ENCODE assay signal across 1 cellular context in the genomic region with DNA sequence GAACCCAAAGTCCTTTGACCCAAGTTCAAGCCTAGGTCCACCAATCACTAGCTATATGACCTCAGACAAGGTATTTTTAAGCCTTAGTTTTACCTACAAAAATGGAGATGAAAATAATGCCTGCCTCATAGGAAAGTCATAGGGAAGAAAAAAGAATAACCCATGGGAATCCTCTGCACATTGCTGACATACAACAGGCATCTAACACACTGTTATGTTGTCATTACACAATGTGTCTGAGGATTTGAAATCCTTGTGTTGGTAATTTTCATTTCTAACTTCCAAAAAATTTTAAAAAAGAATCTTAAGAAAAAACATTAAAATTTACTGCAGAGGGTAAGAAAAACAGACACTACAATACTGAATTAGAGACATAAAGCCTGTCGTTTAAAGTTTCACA.
TF ChIP-seq lines count a peak whose summit lies in the region.

No MANE protein-coding gene starts in this region.

TF ChIP-seq in HCT116, 20 proteins besides CTCF, POLR2A, EP300 and RAD21 (continued from another document):
- TF ChIP-seq, protein P1, sequence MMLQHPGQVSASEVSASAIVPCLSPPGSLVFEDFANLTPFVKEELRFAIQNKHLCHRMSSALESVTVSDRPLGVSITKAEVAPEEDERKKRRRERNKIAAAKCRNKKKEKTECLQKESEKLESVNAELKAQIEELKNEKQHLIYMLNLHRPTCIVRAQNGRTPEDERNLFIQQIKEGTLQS (IDR thresholded peaks at IDR 0.05) = no peak
- TF ChIP-seq EZH2phosphoT487 (IDR thresholded peaks at IDR 0.05; ENCODE audit: borderline replicate concordance) (no peak), CEBPB (IDR thresholded peaks at IDR 0.05; ENCODE audit: low read depth) (no peak), SRF (IDR thresholded peaks at IDR 0.05; ENCODE audit: low read depth) (no peak), CBX3 (IDR thresholded peaks at IDR 0.05; ENCODE audit: low read depth) (no peak), FOSL1 (IDR thresholded peaks at IDR 0.05; ENCODE audit: low read depth) (no peak), ZFX (IDR thresholded peaks at IDR 0.05) (no peak), JUND (IDR thresholded peaks at IDR 0.05) (no peak), POLR2AphosphoS5 (IDR thresholded peaks at IDR 0.05; ENCODE audit: low read depth, low read length) (no peak), EGR1 (IDR thresholded peaks at IDR 0.05; ENCODE audit: low read depth) (no peak)
